In the genomic region with DNA sequence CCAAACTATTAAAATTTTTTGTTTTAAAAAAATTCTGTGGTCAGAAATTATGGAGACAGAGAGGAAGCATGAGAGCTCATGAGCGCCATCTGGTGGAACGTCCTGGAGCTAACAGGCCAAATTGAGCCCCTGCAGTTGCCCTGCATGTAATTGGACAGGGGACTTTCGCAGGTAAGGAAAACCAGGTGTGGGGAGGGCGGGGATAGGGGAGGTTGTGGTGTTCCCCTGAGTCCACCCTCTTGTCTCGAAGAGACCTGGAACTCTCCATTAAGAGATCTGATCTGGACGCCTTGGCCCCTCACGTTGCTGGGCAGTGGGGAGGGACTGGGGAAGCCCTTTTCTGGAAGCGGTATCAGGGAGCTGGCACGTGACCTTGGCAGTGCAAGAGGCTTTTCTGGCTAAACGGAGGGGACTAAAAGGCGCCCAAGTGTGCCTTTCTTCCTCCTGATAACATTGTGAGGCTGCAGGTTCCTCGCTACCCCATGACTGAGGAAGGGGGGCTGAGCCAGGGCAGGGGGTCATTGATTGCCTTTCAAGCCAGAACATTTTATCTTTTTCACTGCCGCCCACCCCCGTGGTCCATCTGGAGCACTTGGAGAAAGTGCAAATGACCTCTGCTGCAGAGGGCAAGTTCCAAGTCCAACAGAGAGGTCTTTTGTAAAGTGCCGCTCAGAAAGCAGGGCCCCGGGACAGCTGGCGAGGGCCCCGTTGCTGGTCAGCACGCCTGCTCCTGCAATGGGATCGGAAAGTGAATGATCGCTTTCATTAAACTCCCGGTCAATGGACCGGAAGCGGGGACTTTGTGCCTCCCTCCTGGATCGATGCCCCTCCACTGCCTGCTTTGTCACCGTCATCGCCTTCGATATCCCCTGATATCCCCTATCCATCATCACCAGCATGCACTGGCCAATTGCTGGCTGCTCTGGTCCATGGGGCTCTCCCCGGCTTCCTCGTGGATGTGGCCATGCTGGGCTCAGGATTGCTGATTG, we compare ENCODE assay signal across 9 cellular contexts. TPM values are rescaled to one million over a fixed set of nuclear protein-coding genes. Genes with fewer than 3 reads are reported as not detected.
DNase-seq lines count a peak whose midpoint lies in the region; ATAC-seq and TF ChIP-seq lines count a peak whose summit lies in the region.
"Had no signal": no experiment of that assay in that cellular context is flagged by ENCODE, and none has a peak within 500 bp of the region (broad histone marks: within the 10 kb centered on the region; RNA-seq: fewer than 3 reads in every experiment).

No MANE protein-coding gene starts in this region.

- ATAC-seq in GM23338 (peak; percentile 83), HG02678 (IDR thresholded peaks at IDR 0.05; ENCODE audit: unreplicated experiment) (no peak)
- no peak for ATAC-seq in activated T-cell treated with anti-CD3 and anti-CD28 coated beads, Interleukin-2, amount 50 U/mL, for 4 hours
- ATAC-seq in naive thymus-derived CD8-positive, alpha-beta T cell: no peak

- TF ChIP-seq CTCF in AG09309 (IDR thresholded peaks at IDR 0.05; ENCODE audit: control insufficient read depth, insufficient read depth, low read depth, low read length, missing control alignments) (peak; percentile 81), GM23338 (conservative IDR thresholded peaks at IDR 0.05; ENCODE audit: low read depth in 2 of 2) (peak; percentile 80 to 89), thyroid gland (IDR thresholded peaks at IDR 0.05) (peak; percentile 47 to 91 (median 54))

- H3K27me3 ChIP-seq in GM23338 (ENCODE audit: insufficient read depth) (no peaks in the 10 kb centered on the region), thyroid gland (no peaks in the 10 kb centered on the region)

- no peaks in the 10 kb centered on the region for H3K36me3 ChIP-seq in GM23338 (ENCODE audit: insufficient read depth)
- H3K36me3 ChIP-seq in thyroid gland: no peaks in the 10 kb centered on the region

- H3K4me3 ChIP-seq in AG09309 (ENCODE audit: control insufficient read depth, low read depth, low read length) (no peak overlapping the region), GM23338 (peak overlapping the region; percentile 45), thyroid gland (replicated peaks in 1 of 3) (no peak overlapping the region)

- POLR2A ChIA-PET in naive thymus-derived CD8-positive, alpha-beta T cell (lab: Charles Lee): no interaction called here

- peak overlapping the region; percentile 69; the same call in 2 of the 3 replicates for H3K4me3 Mint-ChIP-seq in GM23338
- no peak overlapping the region for H3K4me3 Mint-ChIP-seq in activated T-cell treated with anti-CD3 and anti-CD28 coated beads, Interleukin-2, amount 50 U/mL, for 4 hours
- H3K4me3 Mint-ChIP-seq in naive thymus-derived CD8-positive, alpha-beta T cell: no peak overlapping the region

- H3K9me3 ChIP-seq in thyroid gland: no peaks in the 10 kb centered on the region

- DNase-seq in AG09309 (ENCODE audit: low read depth) (no peak), GM23338 (ENCODE audit: low spot score) (peak; percentile 81), NCI-H748 treated with DMSO at 0.1 percent for 48 hours (lab: John Stamatoyannopoulos, UW) (peak; percentile 33), fibroblast of peridontal ligament (ENCODE audit: extremely low read depth) (peak; percentile 38), thyroid gland (peak; percentile 60 to 75)
- peak; percentile 44 for DNase-seq in activated T-cell treated with anti-CD3 and anti-CD28 coated beads, Interleukin-2, amount 50 U/mL, for 4 hours
- DNase-seq in naive thymus-derived CD8-positive, alpha-beta T cell: peak in 9 of 10 donors; percentile 4 to 37 (median 28)

- H3K4me2 ChIP-seq in GM23338: peak overlapping the region; percentile 72

- peaks cover 9% of the 10 kb centered on the region; the same call in 1 of the 2 replicates for H3K9me2 ChIP-seq in GM23338 (ENCODE audit: insufficient read depth)

- intact Hi-C loops in thyroid gland (cut with DNase I): loop anchor here (10.0 kb wide), 1 partner anchor 481 kb away; no protein-coding TSS in a partner anchor

- WGBS in thyroid gland, 2 donors: 26 to 38% methylated on average over 29 to 30 of the region's 30 CpGs

- H2AFZ ChIP-seq in GM23338: peak overlapping the region; percentile 85

- peaks cover 5% of the 10 kb centered on the region for H3K4me1 Mint-ChIP-seq in GM23338
- H3K4me1 Mint-ChIP-seq in activated T-cell treated with anti-CD3 and anti-CD28 coated beads, Interleukin-2, amount 50 U/mL, for 4 hours (ENCODE audit: low read depth): no peaks in the 10 kb centered on the region
- H3K4me1 Mint-ChIP-seq in naive thymus-derived CD8-positive, alpha-beta T cell: peaks cover 0 to 7% (median 2%) of the 10 kb centered on the region in 4 donors

- H3K9me3 Mint-ChIP-seq in GM23338: no peaks in the 10 kb centered on the region
- H3K9me3 Mint-ChIP-seq in activated T-cell treated with anti-CD3 and anti-CD28 coated beads, Interleukin-2, amount 50 U/mL, for 4 hours: no peaks in the 10 kb centered on the region
- no peaks in the 10 kb centered on the region for H3K9me3 Mint-ChIP-seq in naive thymus-derived CD8-positive, alpha-beta T cell

- H3K4me1 ChIP-seq in GM23338 (ENCODE audit: insufficient read depth) (peaks cover 2% of the 10 kb centered on the region; the same call in 1 of the 2 replicates), thyroid gland (no peaks in the 10 kb centered on the region)

- no peaks in the 10 kb centered on the region for H3K79me2 ChIP-seq in GM23338 (replicated peaks; ENCODE audit: insufficient read depth)

- H3K27me3 Mint-ChIP-seq in GM23338 (ENCODE audit: insufficient read depth, low read depth, poor library complexity): peaks cover 2% of the 10 kb centered on the region
- H3K27me3 Mint-ChIP-seq in activated T-cell treated with anti-CD3 and anti-CD28 coated beads, Interleukin-2, amount 50 U/mL, for 4 hours (ENCODE audit: low read depth): peaks cover 9% of the 10 kb centered on the region
- H3K27me3 Mint-ChIP-seq in naive thymus-derived CD8-positive, alpha-beta T cell: peaks cover 8 to 18% (median 15%) of the 10 kb centered on the region in 5 donors

- no peak overlapping the region; the same call in 1 of the 2 replicates for H3K27ac Mint-ChIP-seq in GM23338
- no peak overlapping the region for H3K27ac Mint-ChIP-seq in naive thymus-derived CD8-positive, alpha-beta T cell

- H3F3A ChIP-seq in GM23338 (replicated peaks; ENCODE audit: low read depth): no peaks in the 10 kb centered on the region

- H4K20me1 ChIP-seq in GM23338 (replicated peaks; ENCODE audit: insufficient read depth): no peaks in the 10 kb centered on the region

- no peak for TF ChIP-seq POLR2A in thyroid gland (IDR thresholded peaks at IDR 0.05)

- H3K36me3 Mint-ChIP-seq in GM23338 (ENCODE audit: low read depth): no peaks in the 10 kb centered on the region
- H3K36me3 Mint-ChIP-seq in activated T-cell treated with anti-CD3 and anti-CD28 coated beads, Interleukin-2, amount 50 U/mL, for 4 hours (ENCODE audit: insufficient read depth): no peaks in the 10 kb centered on the region
- H3K36me3 Mint-ChIP-seq in naive thymus-derived CD8-positive, alpha-beta T cell: no peaks in the 10 kb centered on the region

- no peak overlapping the region for H3K27ac ChIP-seq in GM23338 (ENCODE audit: low read depth)
- no peak overlapping the region for H3K27ac ChIP-seq in thyroid gland

TF ChIP-seq in GM23338, 12 proteins besides CTCF, POLR2A, EP300 and RAD21 (continues in another document):
- no peak for TF ChIP-seq JUNB (IDR thresholded peaks at IDR 0.05; ENCODE audit: unreplicated experiment)
- no peak for TF ChIP-seq POLR2AphosphoS5 (IDR thresholded peaks at IDR 0.05; ENCODE audit: low read depth)
- no peak for TF ChIP-seq ZNF331 (CRISPR knock-in tag; IDR thresholded peaks at IDR 0.05; ENCODE audit: low read depth)
- no peak for TF ChIP-seq STAT1 (IDR thresholded peaks at IDR 0.05; ENCODE audit: unreplicated experiment)

RNA-seq across cellular contexts. Expression of gene PDILT, which starts 18.4 kb away (rescaled TPM):
- total RNA-seq in GM23338 (2014; rRNA removed; shearing (Covaris generic)): not detected in 2 replicates
- not detected in 2 replicates for polyA plus RNA-seq in GM23338 (2016; fragmentation: Nextera tagmentation; extraction: Ambion mirVana)
- total RNA-seq in activated T-cell treated with anti-CD3 and anti-CD28 coated beads, Interleukin-2, amount 50 U/mL, for 4 hours: not detected
- not detected for total RNA-seq in naive thymus-derived CD8-positive, alpha-beta T cell
- not detected for polyA plus RNA-seq in naive thymus-derived CD8-positive, alpha-beta T cell
- total RNA-seq in thyroid gland: not detected
- total RNA-seq: subcutaneous adipose tissue had no signal

RNA-seq across cellular contexts. Expression of gene ACSM5, which starts 23.2 kb away (rescaled TPM):
- not detected in 2 replicates for total RNA-seq in GM23338 (2014; rRNA removed; shearing (Covaris generic))
- polyA plus RNA-seq in GM23338 (2016; fragmentation: Nextera tagmentation; extraction: Ambion mirVana): not detected in 2 replicates
- not detected for total RNA-seq in activated T-cell treated with anti-CD3 and anti-CD28 coated beads, Interleukin-2, amount 50 U/mL, for 4 hours
- total RNA-seq in naive thymus-derived CD8-positive, alpha-beta T cell: not detected
- polyA plus RNA-seq in naive thymus-derived CD8-positive, alpha-beta T cell: not detected
- total RNA-seq in thyroid gland: 1 to 10 TPM; 5.6 to 9.6 (median 8.0) TPM

RNA-seq across cellular contexts. Expression of gene UMOD, which starts 33.6 kb away (rescaled TPM):
- total RNA-seq in GM23338 (2014; rRNA removed; shearing (Covaris generic)): not detected in 2 replicates
- not detected in 2 replicates for polyA plus RNA-seq in GM23338 (2016; fragmentation: Nextera tagmentation; extraction: Ambion mirVana)
- not detected for total RNA-seq in activated T-cell treated with anti-CD3 and anti-CD28 coated beads, Interleukin-2, amount 50 U/mL, for 4 hours
- not detected for total RNA-seq in naive thymus-derived CD8-positive, alpha-beta T cell
- polyA plus RNA-seq in naive thymus-derived CD8-positive, alpha-beta T cell: not detected
- total RNA-seq in thyroid gland: not detected
- total RNA-seq: subcutaneous adipose tissue had no signal

RNA-seq across cellular contexts. Expression of gene GP2, which starts 58.8 kb away (rescaled TPM):
- total RNA-seq in GM23338 (2014; rRNA removed; shearing (Covaris generic)): not detected in 2 replicates
- polyA plus RNA-seq in GM23338 (2016; fragmentation: Nextera tagmentation; extraction: Ambion mirVana): not detected in 2 replicates
- 1 to 10 TPM; 4.2 to 7.8 (median 6.6) TPM for total RNA-seq in activated T-cell treated with anti-CD3 and anti-CD28 coated beads, Interleukin-2, amount 50 U/mL, for 4 hours
- not detected for total RNA-seq in naive thymus-derived CD8-positive, alpha-beta T cell
- not detected for polyA plus RNA-seq in naive thymus-derived CD8-positive, alpha-beta T cell
- total RNA-seq in thyroid gland: under 1 TPM in 1 of 4 donors, not detected in 3; 0.44 TPM
- total RNA-seq: subcutaneous adipose tissue had no signal
